Comparison of ENCODE assay signal across 11 cellular contexts in genomic region chr13:41746259-41746658, GRCh38.
DNase-seq lines count a peak whose midpoint lies in the region; ATAC-seq, FAIRE-seq and TF ChIP-seq lines count a peak whose summit lies in the region.
"Had no signal": no experiment of that assay in that cellular context is flagged by ENCODE, and none has a peak within 500 bp of the region (broad histone marks: within the 10 kb centered on the region; RNA-seq: fewer than 3 reads in every experiment).

No MANE protein-coding gene starts in this region.

- H3K23ac ChIP-seq in IMR-90 (ENCODE audit: low read depth, low read length) = no peak overlapping the region

- peaks cover 24% of the 10 kb centered on the region for H3K36me3 Mint-ChIP-seq in astrocyte (ENCODE audit: low read depth, unreplicated experiment)

- peak; percentile 82 for ATAC-seq in IMR-90 (ENCODE audit: low read depth)
- ATAC-seq: activated T-cell treated with anti-CD3 and anti-CD28 coated beads, Interleukin-2, amount 50 U/mL, for 4 hours had no signal

- no CpG with 5 or more reads among the region's 2 CpGs for WGBS in IMR-90 (ENCODE audit: extremely low coverage in 2 of 2, insufficient read length in 1 of 2), 2 experiments

- H2BK120ac ChIP-seq in IMR-90 (ENCODE audit: low read depth, low read length) = no peak overlapping the region

- H3K4me3 ChIP-seq in IMR-90 (ENCODE audit: insufficient read depth, low read depth, low read length) = no peak overlapping the region
- no peak overlapping the region for H3K4me3 ChIP-seq in astrocyte (ENCODE audit: insufficient read depth, low read depth, low read length)
- no peak overlapping the region for H3K4me3 ChIP-seq in kidney epithelial cell (ENCODE audit: low read depth, low read length)
- H3K4me3 ChIP-seq: cardiac muscle cell had no signal

- TF ChIP-seq POLR2A in IMR-90 (IDR thresholded peaks at IDR 0.05; ENCODE audit: low read depth, low read length) = no peak

- no peak overlapping the region for H2BK20ac ChIP-seq in IMR-90 (ENCODE audit: low read depth, low read length)

- H3K27ac ChIP-seq in IMR-90 (ENCODE audit: insufficient read depth, low read length) (no peak overlapping the region), astrocyte (ENCODE audit: low read depth, low read length) (no peak overlapping the region)
- H3K27ac ChIP-seq: cardiac muscle cell had no signal

- no peaks in the 10 kb centered on the region; a peak in 1 of 4 replicates for H3K79me1 ChIP-seq in IMR-90 (ENCODE audit: low read depth in 1 of 2, low read length in 2 of 2)

- no peaks in the 10 kb centered on the region for H3K36me3 ChIP-seq in IMR-90 (ENCODE audit: control insufficient read depth, insufficient read depth, low read length)
- H3K36me3 ChIP-seq in astrocyte (ENCODE audit: insufficient read depth, low read length) = no peaks in the 10 kb centered on the region
- no peaks in the 10 kb centered on the region for H3K36me3 ChIP-seq in kidney epithelial cell (ENCODE audit: control insufficient read depth, insufficient read depth, low read length)
- H3K36me3 ChIP-seq: cardiac muscle cell had no signal

- no peak overlapping the region for H3K18ac ChIP-seq in IMR-90 (ENCODE audit: low read depth, low read length)

- TF ChIP-seq CTCF in IMR-90 (conservative IDR thresholded peaks at IDR 0.05; ENCODE audit: low read depth, low read length) (no peak), astrocyte (IDR thresholded peaks at IDR 0.05; ENCODE audit: insufficient read depth, low read depth, low read length) (no peak), kidney epithelial cell (IDR thresholded peaks at IDR 0.05; ENCODE audit: insufficient read depth, low read length, poor library complexity, severe bottlenecking) (no peak)

- BruUV-seq in IMR-90 (replicated peaks; lab: Mats Ljungman, UMichigan) = no TSS peak

- peak; percentile 69 for FAIRE-seq in astrocyte (lab: Jason Lieb, UNC)

- H3K9me1 ChIP-seq in IMR-90 (ENCODE audit: insufficient read depth, low read length) = no peaks in the 10 kb centered on the region; the same call in 1 of the 2 replicates

- H2AK5ac ChIP-seq in IMR-90 (ENCODE audit: low read depth, low read length) = no peak overlapping the region; the same call in 1 of the 2 replicates

- DNase-seq in AG20443 (ENCODE audit: low spot score) = peak; percentile 48
- peak; percentile 79 for DNase-seq in IMR-90
- peak; percentile 81 for DNase-seq in astrocyte (ENCODE audit: low read depth)
- peak; percentile 32 for DNase-seq in kidney epithelial cell (ENCODE audit: low read depth)
- no peak for DNase-seq in amygdala (lab: John Stamatoyannopoulos, UW)
- DNase-seq in dermis blood vessel endothelial cell = no peak
- no peak for DNase-seq in stimulated activated CD4-positive, alpha-beta T cell treated with anti-CD3 and anti-CD28 coated beads, Interleukin-4, amount 100 ng/mL, for 1 hour
- no peak for DNase-seq in NCI-H82 treated with DMSO at 0.1 percent for 48 hours (lab: John Stamatoyannopoulos, UW; ENCODE audit: unreplicated experiment)
- DNase-seq: activated CD4-positive, CD25-positive, alpha-beta regulatory T cell; activated T-cell treated with anti-CD3 and anti-CD28 coated beads, Interleukin-2, amount 50 U/mL, for 4 hours had no signal

- H3K4me1 ChIP-seq in IMR-90 (ENCODE audit: control insufficient read depth, insufficient read depth, low read length) (peaks cover 2% of the 10 kb centered on the region; the same call in 1 of the 2 replicates), astrocyte (ENCODE audit: insufficient read depth, low read length) (no peaks in the 10 kb centered on the region)

- no peak overlapping the region for H3K4ac ChIP-seq in IMR-90 (ENCODE audit: low read depth, low read length)

- no peak overlapping the region for H4K91ac ChIP-seq in IMR-90 (ENCODE audit: insufficient read depth, low read depth, low read length)

- H2AFZ ChIP-seq in IMR-90 (replicated peaks; ENCODE audit: low read length, poor library complexity) (no peak overlapping the region), astrocyte (ENCODE audit: low read depth, low read length) (no peak overlapping the region)

- H3K4me2 ChIP-seq in IMR-90 (ENCODE audit: low read depth, low read length) (peak overlapping the region; percentile 15; the same call in 1 of the 2 replicates), astrocyte (ENCODE audit: low read length) (peak overlapping the region; percentile 2)

- POLR2A ChIA-PET in IMR-90 (lab: Charles Lee; ENCODE audit: unreplicated experiment) = no interaction called here

- in situ Hi-C loops in IMR-90 (cut with MboI; ENCODE audit: low sequenced_read_pairs) = no loop called here

- peak overlapping the region; percentile 37 for H3K27ac Mint-ChIP-seq in astrocyte (ENCODE audit: unreplicated experiment)

- no peak overlapping the region for H4K5ac ChIP-seq in IMR-90 (ENCODE audit: low read depth, low read length)

- H3K4me3 Mint-ChIP-seq in astrocyte (ENCODE audit: unreplicated experiment) = no peak overlapping the region
- H3K4me3 Mint-ChIP-seq: activated T-cell treated with anti-CD3 and anti-CD28 coated beads, Interleukin-2, amount 50 U/mL, for 4 hours had no signal

- H2AK9ac ChIP-seq in IMR-90 (replicated peaks; ENCODE audit: low read depth, low read length, poor library complexity) = no peak overlapping the region

- no peaks in the 10 kb centered on the region for H3K27me3 Mint-ChIP-seq in astrocyte (ENCODE audit: low read depth, unreplicated experiment)

- H2BK15ac ChIP-seq in IMR-90 (ENCODE audit: low read depth, low read length) = no peak overlapping the region

- H4K20me1 ChIP-seq in IMR-90 (ENCODE audit: insufficient read depth, low read length) = no peaks in the 10 kb centered on the region
- no peaks in the 10 kb centered on the region for H4K20me1 ChIP-seq in astrocyte (ENCODE audit: insufficient read depth, low read length)

- H3K9me3 ChIP-seq in IMR-90 (ENCODE audit: control insufficient read depth, insufficient read depth, low read length) = no peaks in the 10 kb centered on the region
- no peaks in the 10 kb centered on the region for H3K9me3 ChIP-seq in astrocyte (ENCODE audit: insufficient read depth, low read depth, low read length)

- no peak overlapping the region for H3K9ac ChIP-seq in IMR-90 (ENCODE audit: low read depth, low read length)
- H3K9ac ChIP-seq in astrocyte (ENCODE audit: low read length) = no peak overlapping the region

- CTCF ChIA-PET in IMR-90 (lab: Yijun Ruan, JAX) = no interaction called here

- peaks cover 17% of the 10 kb centered on the region for H3K4me1 Mint-ChIP-seq in astrocyte (ENCODE audit: low read depth, unreplicated experiment)

- H3K27me3 ChIP-seq in IMR-90 (ENCODE audit: control insufficient read depth, insufficient read depth, low read length) (no peaks in the 10 kb centered on the region), astrocyte (ENCODE audit: insufficient read depth, low read length) (no peaks in the 10 kb centered on the region), kidney epithelial cell (ENCODE audit: control insufficient read depth, insufficient read depth, low read length) (no peaks in the 10 kb centered on the region)
- H3K27me3 ChIP-seq: cardiac muscle cell had no signal

- intact Hi-C loops in IMR-90 (cut with micrococcal nuclease) = no loop called here

- dilution Hi-C loops in IMR-90 (cut with HindIII; ENCODE audit: low sequenced_read_pairs, unreplicated experiment) = no loop called here

- H4K8ac ChIP-seq in IMR-90 (ENCODE audit: low read depth in 2 of 2, low read length in 2 of 2) = no peak overlapping the region

- no peaks in the 10 kb centered on the region for H3K79me2 ChIP-seq in astrocyte (ENCODE audit: insufficient read depth, low read length)

- H2BK5ac ChIP-seq in IMR-90 (ENCODE audit: low read depth, low read length, poor library complexity, severe bottlenecking) = no peak overlapping the region

- H3K9me3 Mint-ChIP-seq in astrocyte (ENCODE audit: unreplicated experiment) = peaks cover 17% of the 10 kb centered on the region

- H3K14ac ChIP-seq in IMR-90 (replicated peaks; ENCODE audit: low read depth, low read length) = no peak overlapping the region

- no peak for TF ChIP-seq RAD21 in IMR-90 (IDR thresholded peaks at IDR 0.05; ENCODE audit: low read length)

- no peak overlapping the region for H3K56ac ChIP-seq in IMR-90 (ENCODE audit: extremely low read depth, insufficient read depth, low read length)

TF ChIP-seq in IMR-90, 13 proteins besides CTCF, POLR2A, EP300 and RAD21:
- TF ChIP-seq BHLHE40 (IDR thresholded peaks at IDR 0.05; ENCODE audit: low read depth, low read length) = 0 out of 2 replicates have a peak, but pooled peaks have one; percentile 22
- no peak for TF ChIP-seq CHD1 (IDR thresholded peaks at IDR 0.05; ENCODE audit: low read depth, low read length)
- TF ChIP-seq FOS (IDR thresholded peaks at IDR 0.05; ENCODE audit: low read depth, low read length) = peak; percentile 54; the same call in 1 of the 2 replicates

Comparison
In these comparisons a context has a peak if more than half of its experiments do, and no peak if none do; other contexts are left out.
1. DNase-seq: peak in AG20443 (single experiment), IMR-90 (single experiment), astrocyte (single experiment) and kidney epithelial cell (single experiment); none in amygdala (0 of 56), dermis blood vessel endothelial cell (single experiment), stimulated activated CD4-positive, alpha-beta T cell treated with anti-CD3 and anti-CD28 coated beads, Interleukin-4, amount 100 ng/mL, for 1 hour (single experiment) and NCI-H82 treated with DMSO at 0.1 percent for 48 hours (single experiment).